11 cellular contexts compared by ENCODE assay signal in the genomic region with DNA sequence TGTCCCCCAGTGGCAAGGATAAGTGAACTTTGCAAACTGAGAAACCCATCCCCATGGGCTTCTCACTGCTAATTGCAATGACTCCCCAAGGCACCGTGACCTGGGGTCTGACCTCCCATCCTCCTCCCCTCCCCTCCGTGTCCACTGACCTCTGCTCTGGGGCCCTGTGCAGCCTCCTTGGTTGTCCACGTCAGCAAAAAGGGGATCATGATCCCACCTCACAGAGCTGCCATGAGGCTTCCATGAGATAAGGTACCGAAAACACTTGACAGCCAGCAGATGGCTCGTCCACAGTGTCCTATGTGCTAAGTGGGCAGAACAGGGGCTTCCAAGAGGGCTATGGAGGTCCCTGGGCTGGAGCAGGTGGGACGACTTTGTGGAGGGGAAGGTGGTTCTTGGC.
"Had no signal": no experiment of that assay in that cellular context is flagged by ENCODE, and none has a peak within 500 bp of the region (broad histone marks: within the 10 kb centered on the region; RNA-seq: fewer than 3 reads in every experiment).

No MANE protein-coding gene starts in this region.

- H3K4me3 ChIP-seq: GM23248, GM23338, HAP-1 had no signal

- H3K9me3 Mint-ChIP-seq: GM23338, HFFc6 had no signal

- DNase-seq: GM23248, GOT3, H7, H9, HCEC 1CT, HFFc6 had no signal

- FAIRE-seq: H1, H54 had no signal

- H2AFZ ChIP-seq: GM23248, GM23338 had no signal

- H3K4me2 ChIP-seq: GM23338 had no signal

- H3K4me3 Mint-ChIP-seq: GM23338, H9, HFFc6 had no signal

- H3K36me3 ChIP-seq: HAP-1 had no signal

- H3K27ac Mint-ChIP-seq: GM23338, H9, HFFc6 had no signal

- H3K4me1 ChIP-seq: HAP-1 had no signal

- H3K27ac ChIP-seq: GM23248 had no signal

- ATAC-seq: GM23338, HCT116 had no signal

- H3K9me3 ChIP-seq: HAP-1 had no signal

- H3K9ac ChIP-seq: GM23248 had no signal
